8 cellular contexts compared by ENCODE assay signal in genomic region chr10:95693668-95694534, GRCh38. TPM values are rescaled to one million over a fixed set of nuclear protein-coding genes. Genes with fewer than 3 reads are reported as not detected.
DNase-seq lines count a peak whose midpoint lies in the region; ATAC-seq, FAIRE-seq and TF ChIP-seq lines count a peak whose summit lies in the region.

TCTN3 (minus strand) TSS chr10:95693927; CDS start chr10:95693899, 28 bp downstream.

- TF ChIP-seq CTCF in keratinocyte (optimal IDR thresholded peaks at IDR 0.05 in 1 of 3, IDR thresholded peaks at IDR 0.05 in 1 of 3, conservative IDR thresholded peaks at IDR 0.05 in 1 of 3; ENCODE audit: extremely low read depth in 1 of 3, insufficient read depth in 2 of 3, low read length in 3 of 3): peak; percentile 99

- ATAC-seq in GM19025 (IDR thresholded peaks at IDR 0.05; ENCODE audit: low read depth, unreplicated experiment) (peak; percentile 99), HG03354 (IDR thresholded peaks at IDR 0.05; ENCODE audit: poor library complexity, severe bottlenecking, unreplicated experiment) (peak; percentile 99)

- H4K20me1 ChIP-seq in keratinocyte (ENCODE audit: control insufficient read depth, extremely low read depth, insufficient read depth, low read length): no peaks in the 10 kb centered on the region

- peak; percentile 91 for FAIRE-seq in keratinocyte (lab: Jason Lieb, UNC)

- no peaks in the 10 kb centered on the region for H3K9me1 ChIP-seq in keratinocyte (ENCODE audit: control insufficient read depth, extremely low read depth, insufficient read depth, low read length)

- H3K9me3 ChIP-seq in keratinocyte (ENCODE audit: control insufficient read depth, low read depth, low read length): no peaks in the 10 kb centered on the region

- dilution Hi-C loops in keratinocyte (cut with MboI; ENCODE audit: extremely low pct_ligation_motif_present, low sequenced_read_pairs): no loop called here

- peaks cover 28% of the 10 kb centered on the region for H3K79me2 ChIP-seq in keratinocyte (ENCODE audit: control insufficient read depth, insufficient read depth, low read length)

- peak within 1 kb of the TSS; percentile 65 for H3K4me2 ChIP-seq in keratinocyte (ENCODE audit: control insufficient read depth, extremely low read depth, insufficient read depth, low read depth, low read length)

- peak within 1 kb of the TSS; percentile 94 for H3K9ac ChIP-seq in keratinocyte (ENCODE audit: control insufficient read depth, extremely low read depth, insufficient read depth, low read length)

- H2AFZ ChIP-seq in keratinocyte (ENCODE audit: control insufficient read depth, low read length): peak within 1 kb of the TSS; percentile 98

- no peaks in the 10 kb centered on the region for H3K27me3 ChIP-seq in keratinocyte (ENCODE audit: control insufficient read depth, extremely low read depth, insufficient read depth, low read length)

- peak within 1 kb of the TSS; percentile 81 for H3K27ac ChIP-seq in keratinocyte (ENCODE audit: control insufficient read depth, insufficient read depth, low read length)

- H3K36me3 ChIP-seq in keratinocyte (ENCODE audit: control insufficient read depth in 2 of 2, extremely low read depth in 1 of 2, insufficient read depth in 2 of 2, low read length in 2 of 2): peaks cover 0 to 12% of the 10 kb centered on the region in 2 experiments

- H3K4me1 ChIP-seq in keratinocyte (ENCODE audit: control insufficient read depth, extremely low read depth, insufficient read depth, low read length): peaks cover 5% of the 10 kb centered on the region

- DNase-seq in AG20443 (ENCODE audit: low spot score) (peak; percentile 99), NCI-H446 treated with DMSO at 0.1 percent for 48 hours (lab: John Stamatoyannopoulos, UW) (peak; percentile 94), cerebellum (ENCODE audit: low spot score) (peak; percentile 100), keratinocyte (ENCODE audit: low read depth, low spot score) (peak; percentile 98)
- peak; percentile 93 for DNase-seq in activated CD4-positive, CD25-positive, alpha-beta regulatory T cell treated with anti-CD3 and anti-CD28 coated beads, Interleukin-2, amount 50 U/mL, for 72 hours
- DNase-seq in stimulated activated CD4-positive, alpha-beta T cell treated with anti-CD3 and anti-CD28 coated beads, Interleukin-15, amount 100 ng/mL, for 24 hours: peak; percentile 96

- peak within 1 kb of the TSS; percentile 70 to 90 (median 83) for H3K4me3 ChIP-seq in keratinocyte (ENCODE audit: control insufficient read depth in 2 of 3, extremely low read depth in 1 of 3, insufficient read depth in 2 of 3, low read depth in 1 of 3, low read length in 3 of 3)

RNA-seq across cellular contexts. Expression of gene TCTN3, which starts in this region (rescaled TPM):
- total RNA-seq in cerebellum: 23.3 TPM
- polyA plus RNA-seq in keratinocyte: 41.2 to 45.0 TPM (median 43.0 TPM) in 3 replicates
- 6.4 TPM for polyA plus RNA-seq in keratinocyte (2011; ENCODE audit: low read depth)
- 25.6 and 42.8 TPM in 2 replicates for polyA plus RNA-seq in keratinocyte (2011; cell fraction: cytosol; rRNA removed)
- 60.5 and 66.8 TPM in 2 replicates for polyA plus RNA-seq in keratinocyte (2011; cell fraction: nucleus; rRNA removed)
- polyA plus RNA-seq in keratinocyte (2012; ENCODE audit: low replicate concordance): 19.5 and 27.1 TPM in 2 replicates
- 45.9 to 51.6 TPM (median 51.5 TPM) in 3 replicates for polyA minus RNA-seq in keratinocyte
- 44.5 TPM for polyA minus RNA-seq in keratinocyte (2011; cell fraction: cytosol; rRNA and poly(A)+ RNA removed)
- polyA minus RNA-seq in keratinocyte (2011; cell fraction: nucleus; rRNA and poly(A)+ RNA removed): 42.4 and 53.4 TPM in 2 replicates

Comparison
In these comparisons a context has a peak if more than half of its experiments do, and no peak if none do; other contexts are left out.
1. Peak in every context shown above with its lines: DNase-seq, ATAC-seq, H3K4me3 ChIP-seq and H3K27ac ChIP-seq.